In genomic region chr3:35908366-35909232, GRCh38 we compare ENCODE assay signal across 9 cellular contexts.
DNase-seq lines count a peak whose midpoint lies in the region; ATAC-seq, FAIRE-seq and TF ChIP-seq lines count a peak whose summit lies in the region.
"Had no signal": no experiment of that assay in that cellular context is flagged by ENCODE, and none has a peak within 500 bp of the region (broad histone marks: within the 10 kb centered on the region; RNA-seq: fewer than 3 reads in every experiment).

No MANE protein-coding gene starts in this region.

- no peaks in the 10 kb centered on the region for H3K4me1 Mint-ChIP-seq in activated CD8-positive, alpha-beta T cell treated with anti-CD3 and anti-CD28 coated beads for 36 hours (ENCODE audit: low read depth)
- H3K4me1 Mint-ChIP-seq in nephron: no peaks in the 10 kb centered on the region

- no peak overlapping the region for H3K4me3 ChIP-seq in BJ (ENCODE audit: low read depth, low read length)

- intact Hi-C loops in activated CD8-positive, alpha-beta T cell treated with anti-CD3 and anti-CD28 coated beads for 36 hours (cut with micrococcal nuclease): no loop called here

- peak; percentile 93 for ATAC-seq in GM18867 (IDR thresholded peaks at IDR 0.05; ENCODE audit: unreplicated experiment)
- peak; percentile 73 for ATAC-seq in HG03108 (IDR thresholded peaks at IDR 0.05; ENCODE audit: unreplicated experiment)
- ATAC-seq in activated CD8-positive, alpha-beta T cell treated with anti-CD3 and anti-CD28 coated beads for 36 hours: no peak

- H3K36me3 ChIP-seq in BJ (ENCODE audit: control insufficient read depth, insufficient read depth, low read length): no peaks in the 10 kb centered on the region

- H3K4me3 Mint-ChIP-seq in activated CD8-positive, alpha-beta T cell treated with anti-CD3 and anti-CD28 coated beads for 36 hours: no peak overlapping the region
- H3K4me3 Mint-ChIP-seq in nephron: no peak overlapping the region
- H3K4me3 Mint-ChIP-seq: stimulated activated naive CD8-positive, alpha-beta T cell treated with anti-CD3 and anti-CD28 coated beads, Interleukin-15, Interleukin-2, amounts not matched to agents 100 ng/mL and 50 ng/mL, for 24 hours had no signal

- no peaks in the 10 kb centered on the region for H3K27me3 Mint-ChIP-seq in activated CD8-positive, alpha-beta T cell treated with anti-CD3 and anti-CD28 coated beads for 36 hours
- H3K27me3 Mint-ChIP-seq in nephron (ENCODE audit: low read depth): no peaks in the 10 kb centered on the region

- no peaks in the 10 kb centered on the region for H3K9me3 Mint-ChIP-seq in activated CD8-positive, alpha-beta T cell treated with anti-CD3 and anti-CD28 coated beads for 36 hours
- H3K9me3 Mint-ChIP-seq in nephron: peaks cover 4% of the 10 kb centered on the region
- H3K9me3 Mint-ChIP-seq: stimulated activated naive CD8-positive, alpha-beta T cell treated with anti-CD3 and anti-CD28 coated beads, Interleukin-15, Interleukin-2, amounts not matched to agents 100 ng/mL and 50 ng/mL, for 24 hours had no signal

- no peaks in the 10 kb centered on the region; the same call in 1 of the 2 replicates for H3K27me3 ChIP-seq in BJ (ENCODE audit: control insufficient read depth, insufficient read depth, low read length)

- TF ChIP-seq CTCF in BJ (IDR thresholded peaks at IDR 0.05; ENCODE audit: insufficient read depth, low read depth, low read length) (peak; percentile 80), nephron (IDR thresholded peaks at IDR 0.05; ENCODE audit: unreplicated experiment in 3 of 3) (peak; percentile 53 to 69 (median 58))
- peak; percentile 69 for TF ChIP-seq CTCF in activated CD8-positive, alpha-beta T cell treated with anti-CD3 and anti-CD28 coated beads for 36 hours (IDR thresholded peaks at IDR 0.05)

- POLR2A ChIA-PET in BJ (lab: Charles Lee): no interaction called here
- POLR2A ChIA-PET in activated CD8-positive, alpha-beta T cell treated with anti-CD3 and anti-CD28 coated beads for 36 hours (lab: Charles Lee): no interaction called here

- DNase-seq in BJ (ENCODE audit: low read depth): no peak
- peak; percentile 48 for DNase-seq in NCI-H446 treated with DMSO at 0.1 percent for 48 hours (lab: John Stamatoyannopoulos, UW)
- peak; percentile 77 for DNase-seq in activated CD8-positive, alpha-beta T cell treated with anti-CD3 and anti-CD28 coated beads for 36 hours
- peak; percentile 51 for DNase-seq in fibroblast of gingiva (ENCODE audit: low read depth)
- DNase-seq in urothelium cell line (ENCODE audit: low spot score): peak; percentile 59

- no peak for FAIRE-seq in urothelium cell line (lab: Jason Lieb, UNC)

- no peaks in the 10 kb centered on the region for H3K36me3 Mint-ChIP-seq in activated CD8-positive, alpha-beta T cell treated with anti-CD3 and anti-CD28 coated beads for 36 hours (ENCODE audit: low read depth)
- no peaks in the 10 kb centered on the region for H3K36me3 Mint-ChIP-seq in nephron (ENCODE audit: low read depth)

- H3K27ac Mint-ChIP-seq in activated CD8-positive, alpha-beta T cell treated with anti-CD3 and anti-CD28 coated beads for 36 hours: no peak overlapping the region
- H3K27ac Mint-ChIP-seq in nephron: no peak overlapping the region
- H3K27ac Mint-ChIP-seq: stimulated activated naive CD8-positive, alpha-beta T cell treated with anti-CD3 and anti-CD28 coated beads, Interleukin-15, Interleukin-2, amounts not matched to agents 100 ng/mL and 50 ng/mL, for 24 hours had no signal

- CTCF ChIA-PET in BJ (lab: Yijun Ruan, JAX): interaction anchor here (0.5 to 2.3 kb wide), 18 partner anchors 10 to 1928 kb away, joined by 3 to 14 read pairs (median 4); no protein-coding TSS in a partner anchor
- CTCF ChIA-PET in activated CD8-positive, alpha-beta T cell treated with anti-CD3 and anti-CD28 coated beads for 36 hours (lab: Charles Lee): interaction anchor here (0.6 to 2.4 kb wide), 20 partner anchors 9 to 1923 kb away, joined by 3 to 9 read pairs (median 4); no protein-coding TSS in a partner anchor
